In the genomic region with DNA sequence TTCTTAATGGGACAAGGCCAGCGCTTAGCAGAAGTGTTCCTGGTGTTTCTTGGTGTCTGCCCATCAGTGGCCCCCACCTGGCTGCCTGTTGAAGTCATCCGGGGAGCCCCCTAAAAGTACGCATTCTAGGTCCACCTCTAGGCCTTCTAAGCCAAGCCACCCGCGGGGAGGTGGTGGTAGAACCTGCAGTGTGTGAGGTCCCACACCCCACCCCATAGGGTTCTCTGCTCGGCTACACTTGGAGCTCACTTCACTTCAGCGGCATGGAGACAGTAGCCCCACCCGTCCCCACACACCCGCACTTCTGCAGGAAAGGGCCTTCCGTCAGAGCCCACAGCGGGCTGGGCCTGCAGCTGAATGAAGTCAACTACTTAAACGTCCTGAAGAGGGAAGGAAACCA, we compare ENCODE assay signal across 25 cellular contexts. TPM values are rescaled to one million over a fixed set of nuclear protein-coding genes. Genes with fewer than 3 reads are reported as not detected.
"Had no signal": no experiment of that assay in that cellular context is flagged by ENCODE, and none has a peak within 500 bp of the region (broad histone marks: within the 10 kb centered on the region; RNA-seq: fewer than 3 reads in every experiment).

No MANE protein-coding gene starts in this region.

- H3K4me1 Mint-ChIP-seq: activated CD4-positive, alpha-beta T cell treated with anti-CD3 and anti-CD28 coated beads, Interleukin-2, amount 10 ng/mL, durations not matched to agents 24 days and 14 days; brain; nephron had no signal

- H3K9me3 Mint-ChIP-seq: activated CD4-positive, alpha-beta T cell treated with anti-CD3 and anti-CD28 coated beads, Interleukin-2, amount 10 ng/mL, durations not matched to agents 24 days and 14 days; activated T-cell treated with anti-CD3 and anti-CD28 coated beads, Interleukin-2, amount 50 U/mL, for 72 hours; nephron had no signal

- H3K27ac Mint-ChIP-seq: activated CD4-positive, alpha-beta T cell treated with anti-CD3 and anti-CD28 coated beads, Interleukin-2, amount 10 ng/mL, durations not matched to agents 24 days and 14 days; activated naive CD8-positive, alpha-beta T cell; activated T-cell treated with anti-CD3 and anti-CD28 coated beads, Interleukin-2, amount 50 U/mL, for 72 hours; brain; nephron had no signal

- ATAC-seq: activated T-cell treated with anti-CD3 and anti-CD28 coated beads, Interleukin-2, amount 50 U/mL, for 72 hours; lower lobe of right lung; right cardiac atrium had no signal

- H3K27me3 ChIP-seq: hepatocyte had no signal

- H3K9me3 ChIP-seq: lower lobe of right lung, prostate gland had no signal

- DNase-seq: activated CD4-positive, alpha-beta T cell treated with anti-CD3 and anti-CD28 coated beads, Interleukin-2, amount 10 ng/mL, durations not matched to agents 24 days and 14 days; activated CD8-positive, alpha-beta memory T cell treated with anti-CD3 and anti-CD28 coated beads, Interleukin-2, amount 50 U/mL, for 48 hours; activated T-cell treated with anti-CD3 and anti-CD28 coated beads, Interleukin-2, amount 50 U/mL, for 72 hours; amygdala; central memory CD4-positive, alpha-beta T cell; foreskin fibroblast; islet precursor cell; lower lobe of right lung; occipital lobe; stimulated activated CD4-positive, alpha-beta T cell treated with anti-CD3 and anti-CD28 coated beads, Interleukin-15, amount 100 ng/mL, for 24 hours; stimulated activated CD4-positive, alpha-beta T cell treated with anti-CD3 and anti-CD28 coated beads, Interleukin-2, amount 100 ng/mL, for 48 hours; stomach; T-helper 1 cell; T-helper 9 cell had no signal

- H3K36me3 ChIP-seq: lower lobe of right lung, prostate gland, stomach had no signal

- H3K4me3 Mint-ChIP-seq: activated CD4-positive, alpha-beta T cell treated with anti-CD3 and anti-CD28 coated beads, Interleukin-2, amount 10 ng/mL, durations not matched to agents 24 days and 14 days; activated naive CD8-positive, alpha-beta T cell; activated T-cell treated with anti-CD3 and anti-CD28 coated beads, Interleukin-2, amount 50 U/mL, for 72 hours; brain; nephron had no signal

- H3K36me3 Mint-ChIP-seq: activated naive CD8-positive, alpha-beta T cell; brain had no signal

- H3K4me3 ChIP-seq: dorsolateral prefrontal cortex, hepatocyte, lower lobe of right lung, prostate gland, skin epidermis, stomach had no signal

- H3K27ac ChIP-seq: dorsolateral prefrontal cortex, epithelial cell of prostate, hepatocyte, lower lobe of right lung, prostate gland, skin epidermis, stomach had no signal

- H3K4me1 ChIP-seq: lower lobe of right lung, prostate gland, stomach had no signal

- H3K27me3 Mint-ChIP-seq: activated CD4-positive, alpha-beta T cell treated with anti-CD3 and anti-CD28 coated beads, Interleukin-2, amount 10 ng/mL, durations not matched to agents 24 days and 14 days; activated naive CD8-positive, alpha-beta T cell had no signal

RNA-seq across cellular contexts. Expression of gene FCN2, which starts 29.6 kb away (rescaled TPM):
- total RNA-seq: activated CD4-positive, alpha-beta T cell treated with anti-CD3 and anti-CD28 coated beads, Interleukin-2, amount 10 ng/mL, durations not matched to agents 24 days and 14 days; activated T-cell treated with anti-CD3 and anti-CD28 coated beads, Interleukin-2, amount 50 U/mL, for 72 hours; glomerular endothelial cell; hepatocyte; lower lobe of right lung; occipital lobe; right cardiac atrium; stomach; temporal lobe had no signal
- polyA plus RNA-seq: hepatocyte had no signal
